ENCODE assay signal across 9 cellular contexts in the genomic region with DNA sequence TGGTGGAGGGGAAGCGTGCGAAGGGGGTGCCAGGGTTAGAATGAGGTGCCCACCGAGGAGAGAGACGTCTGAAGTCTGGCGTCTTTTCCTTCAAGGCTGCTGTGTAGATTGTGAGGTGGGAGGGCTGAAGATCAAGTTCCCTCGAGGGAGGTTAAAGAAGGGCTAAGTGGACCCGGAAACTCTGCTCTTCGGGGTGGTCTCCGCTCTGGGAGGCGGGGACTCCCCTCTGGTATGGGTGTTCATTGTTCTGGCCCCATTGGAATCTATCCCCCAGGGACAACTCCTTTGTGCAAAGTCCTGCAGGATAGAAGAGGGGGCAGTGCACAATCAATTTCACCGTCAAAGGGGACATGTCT. TPM values are rescaled to one million over a fixed set of nuclear protein-coding genes. Genes with fewer than 3 reads are reported as not detected.
DNase-seq lines count a peak whose midpoint lies in the region; ATAC-seq and TF ChIP-seq lines count a peak whose summit lies in the region.
"Had no signal": no experiment of that assay in that cellular context is flagged by ENCODE, and none has a peak within 500 bp of the region (broad histone marks: within the 10 kb centered on the region; RNA-seq: fewer than 3 reads in every experiment).

No MANE protein-coding gene starts in this region.

- H3K27ac ChIP-seq in SJCRH30 (peak overlapping the region; percentile 89), esophagus muscularis mucosa (replicated peaks in 1 of 4) (peak overlapping the region; percentile 88 to 97 (median 90)), prostate gland (peak overlapping the region; percentile 83 to 87)

- 16% methylated on average over 11 of the region's 11 CpGs for WGBS in esophagus muscularis mucosa
- WGBS in prostate gland, result 13% methylated on average over 11 of the region's 11 CpGs

- intact Hi-C loops in esophagus muscularis mucosa (cut with DNase I), result no loop called here
- intact Hi-C loops in prostate gland (cut with DNase I), result no loop called here

- H3K4me1 ChIP-seq in SJCRH30 (peaks cover 16% of the 10 kb centered on the region), esophagus muscularis mucosa (peaks cover 50 to 70% (median 63%) of the 10 kb centered on the region in 4 donors), prostate gland (replicated peaks) (peaks cover 30% of the 10 kb centered on the region)

- TF ChIP-seq EP300 in esophagus muscularis mucosa (IDR thresholded peaks at IDR 0.05), result no peak

- H3K9me3 ChIP-seq in SJCRH30 (replicated peaks) (no peaks in the 10 kb centered on the region), esophagus muscularis mucosa (no peaks in the 10 kb centered on the region), prostate gland (no peaks in the 10 kb centered on the region)

- TF ChIP-seq POLR2A in esophagus muscularis mucosa (IDR thresholded peaks at IDR 0.05; ENCODE audit: low read depth), result no peak
- no peak for TF ChIP-seq POLR2A in prostate gland (IDR thresholded peaks at IDR 0.05)

- ATAC-seq in HG03045 (IDR thresholded peaks at IDR 0.05; ENCODE audit: unreplicated experiment), result no peak
- ATAC-seq in HG03039 (IDR thresholded peaks at IDR 0.05; ENCODE audit: unreplicated experiment), result no peak

- peak overlapping the region; percentile 96 for H3K4me3 ChIP-seq in SJCRH30
- H3K4me3 ChIP-seq in esophagus muscularis mucosa, result peak overlapping the region; percentile 68 to 83 (median 76)
- peak overlapping the region; percentile 42 to 43 for H3K4me3 ChIP-seq in prostate gland

- H3K36me3 ChIP-seq in SJCRH30 (peaks cover 55% of the 10 kb centered on the region), esophagus muscularis mucosa (peaks cover 26 to 50% (median 44%) of the 10 kb centered on the region in 4 donors), prostate gland (peaks cover 5 to 13% of the 10 kb centered on the region in 2 donors)

- DNase-seq in Daoy (ENCODE audit: low read depth) (peak; percentile 73), SJCRH30 (peak; percentile 87 to 91), esophagus muscularis mucosa (ENCODE audit: extremely low spot score) (no peak), prostate gland (ENCODE audit: low spot score) (no peak), HPDE6-E6E7 (ENCODE audit: extremely low spot score) (no peak), NCI-H1417 treated with DMSO at 0.1 percent for 48 hours (lab: John Stamatoyannopoulos, UW) (no peak)
- DNase-seq: SIG-M5 had no signal

- no peaks in the 10 kb centered on the region for H3K27me3 ChIP-seq in SJCRH30
- H3K27me3 ChIP-seq in esophagus muscularis mucosa, result no peaks in the 10 kb centered on the region
- no peaks in the 10 kb centered on the region for H3K27me3 ChIP-seq in prostate gland (replicated peaks; ENCODE audit: insufficient read depth)

- no peak for TF ChIP-seq CTCF in esophagus muscularis mucosa (IDR thresholded peaks at IDR 0.05)
- no peak for TF ChIP-seq CTCF in prostate gland (IDR thresholded peaks at IDR 0.05)

RNA-seq across cellular contexts. Expression of a gene that starts 0.6 kb away (rescaled TPM):
- 243 and 290 TPM in 2 replicates for total RNA-seq in Daoy (2014; rRNA removed; shearing (Covaris generic))
- total RNA-seq in SJCRH30 (2014; rRNA removed; shearing (Covaris generic)), result 191 and 201 TPM in 2 replicates
- total RNA-seq in esophagus muscularis mucosa, result 100 to 1,000 TPM; 147 to 216 (median 202) TPM
- 100 to 1,000 TPM; 165 to 181 TPM for total RNA-seq in prostate gland

RNA-seq across cellular contexts. Expression of a gene that starts 1.5 kb away (rescaled TPM):
- total RNA-seq in Daoy (2014; rRNA removed; shearing (Covaris generic)), result 697 and 1,346 TPM in 2 replicates
- 1,716 and 1,788 TPM in 2 replicates for total RNA-seq in SJCRH30 (2014; rRNA removed; shearing (Covaris generic))
- total RNA-seq in esophagus muscularis mucosa (100 to 1,000 TPM; 378 to 728 (median 558) TPM), prostate gland (100 to 1,000 TPM; 417 to 657 TPM)

RNA-seq across cellular contexts. Expression of a gene that starts 6.6 kb away (rescaled TPM):
- total RNA-seq in Daoy (2014; rRNA removed; shearing (Covaris generic)), result 0.21 and 0.23 TPM in 2 replicates
- 5.4 and 7.0 TPM in 2 replicates for total RNA-seq in SJCRH30 (2014; rRNA removed; shearing (Covaris generic))
- total RNA-seq in esophagus muscularis mucosa, result 1 to 10 TPM in 1 of 4 donors, under 1 TPM in 3; 0.50 to 2.1 (median 0.85) TPM
- total RNA-seq in prostate gland, result 1 to 10 TPM; 1.9 to 9.4 TPM

RNA-seq across cellular contexts. Expression of a gene that starts 7.7 kb away (rescaled TPM):
- total RNA-seq in Daoy (2014; rRNA removed; shearing (Covaris generic)), result 1.3 and 2.4 TPM in 2 replicates
- 7.5 and 10.0 TPM in 2 replicates for total RNA-seq in SJCRH30 (2014; rRNA removed; shearing (Covaris generic))
- total RNA-seq in esophagus muscularis mucosa, result 1 to 10 TPM in 3 of 4 donors, not detected in 1; 1.0 to 1.5 (median 1.3) TPM
- 10 to 100 TPM in 1 of 2 donors, 1 to 10 TPM in 1; 5.3 to 19.6 TPM for total RNA-seq in prostate gland

RNA-seq across cellular contexts. Expression of a gene that starts 10.3 kb away (rescaled TPM):
- total RNA-seq in Daoy (2014; rRNA removed; shearing (Covaris generic)), result 2.9 and 10.2 TPM in 2 replicates
- total RNA-seq in SJCRH30 (2014; rRNA removed; shearing (Covaris generic)), result 1.7 and 2.6 TPM in 2 replicates
- 1 to 10 TPM in 3 of 4 donors, under 1 TPM in 1; 0.83 to 2.1 (median 1.6) TPM for total RNA-seq in esophagus muscularis mucosa
- 10 to 100 TPM in 1 of 2 donors, 1 to 10 TPM in 1; 5.1 to 13.2 TPM for total RNA-seq in prostate gland

Comparison
In these comparisons a context has a peak if more than half of its experiments do, and no peak if none do; other contexts are left out.
1. DNase-seq: peak in Daoy (single experiment) and SJCRH30 (2 of 2); none in esophagus muscularis mucosa (single experiment), prostate gland (single experiment), HPDE6-E6E7 (single experiment) and NCI-H1417 treated with DMSO at 0.1 percent for 48 hours (single experiment).
2. H3K4me3 ChIP-seq: peak in every context shown above with its lines; median percentile 96 in SJCRH30; 76 in esophagus muscularis mucosa; 42 in prostate gland.
3. Peak in every context shown above with its lines, with median percentiles within 50 percentile points of each other: H3K27ac ChIP-seq.